ENCODE assay signal across 19 cellular contexts in genomic region chr18:66722671-66723070, GRCh38.
"Had no signal": no experiment of that assay in that cellular context is flagged by ENCODE, and none has a peak within 500 bp of the region (broad histone marks: within the 10 kb centered on the region; RNA-seq: fewer than 3 reads in every experiment).

No MANE protein-coding gene starts in this region.

- H3K27ac ChIP-seq: colonic mucosa, gastrocnemius medialis, neutrophil, spleen, transverse colon had no signal

- H3K27ac Mint-ChIP-seq: naive thymus-derived CD4-positive, alpha-beta T cell; nephron progenitor cell; stimulated activated memory B cell treated with anti-CD40 and anti-IgM and Interleukin-4, amounts not matched to agents 10 μg/mL and 1 μg/mL and 100 μg/mL, for 72 hours; stimulated activated naive CD8-positive, alpha-beta T cell treated with anti-CD3 and anti-CD28 coated beads, Interleukin-15, Interleukin-2, amounts not matched to agents 100 ng/mL and 50 ng/mL, for 24 hours had no signal

- H3K27me3 ChIP-seq: colonic mucosa, gastrocnemius medialis, heart right ventricle, neutrophil, spleen, transverse colon had no signal

- H3K4me1 ChIP-seq: gastrocnemius medialis, heart right ventricle, spleen had no signal

- DNase-seq: colonic mucosa; effector CD8-positive, alpha-beta T cell; gastrocnemius medialis; heart right ventricle; hypothalamus; kidney glomerular epithelial cell; mammary epithelial cell; naive thymus-derived CD4-positive, alpha-beta T cell; nephron progenitor cell; posterior cingulate gyrus; spleen; stimulated activated CD4-positive, alpha-beta T cell treated with anti-CD3 and anti-CD28 coated beads, Interleukin-15, amount 100 ng/mL, for 24 hours; stimulated activated CD4-positive, alpha-beta T cell treated with anti-CD3 and anti-CD28 coated beads, Interleukin-1b, Interleukin-23, amount 100 ng/mL, for 48 hours; stimulated activated CD4-positive, alpha-beta T cell treated with anti-CD3 and anti-CD28 coated beads, Interleukin-4, amount 100 ng/mL, for 24 hours; transverse colon had no signal

- H3K36me3 ChIP-seq: colonic mucosa, gastrocnemius medialis, heart right ventricle, neutrophil, spleen, transverse colon had no signal

- H3K9me3 Mint-ChIP-seq: nephron progenitor cell; stimulated activated memory B cell treated with anti-CD40 and anti-IgM and Interleukin-4, amounts not matched to agents 10 μg/mL and 1 μg/mL and 100 μg/mL, for 72 hours; stimulated activated naive CD8-positive, alpha-beta T cell treated with anti-CD3 and anti-CD28 coated beads, Interleukin-15, Interleukin-2, amounts not matched to agents 100 ng/mL and 50 ng/mL, for 24 hours had no signal

- H3K4me1 Mint-ChIP-seq: nephron progenitor cell; stimulated activated memory B cell treated with anti-CD40 and anti-IgM and Interleukin-4, amounts not matched to agents 10 μg/mL and 1 μg/mL and 100 μg/mL, for 72 hours had no signal

- H3K9me3 ChIP-seq: colonic mucosa, gastrocnemius medialis, neutrophil, transverse colon had no signal

- H3K27me3 Mint-ChIP-seq: naive thymus-derived CD4-positive, alpha-beta T cell; stimulated activated memory B cell treated with anti-CD40 and anti-IgM and Interleukin-4, amounts not matched to agents 10 μg/mL and 1 μg/mL and 100 μg/mL, for 72 hours; stimulated activated naive CD8-positive, alpha-beta T cell treated with anti-CD3 and anti-CD28 coated beads, Interleukin-15, Interleukin-2, amounts not matched to agents 100 ng/mL and 50 ng/mL, for 24 hours had no signal

- ATAC-seq: gastrocnemius medialis; heart right ventricle; naive thymus-derived CD4-positive, alpha-beta T cell; sciatic nerve; stimulated activated memory B cell treated with anti-CD40 and anti-IgM and Interleukin-4, amounts not matched to agents 10 μg/mL and 1 μg/mL and 100 μg/mL, for 72 hours had no signal

- H3K36me3 Mint-ChIP-seq: naive thymus-derived CD4-positive, alpha-beta T cell; stimulated activated memory B cell treated with anti-CD40 and anti-IgM and Interleukin-4, amounts not matched to agents 10 μg/mL and 1 μg/mL and 100 μg/mL, for 72 hours had no signal

- H3K4me3 ChIP-seq: colonic mucosa, gastrocnemius medialis, heart right ventricle, spleen, transverse colon had no signal

- H3K4me3 Mint-ChIP-seq: naive thymus-derived CD4-positive, alpha-beta T cell; nephron progenitor cell; stimulated activated memory B cell treated with anti-CD40 and anti-IgM and Interleukin-4, amounts not matched to agents 10 μg/mL and 1 μg/mL and 100 μg/mL, for 72 hours; stimulated activated naive CD8-positive, alpha-beta T cell treated with anti-CD3 and anti-CD28 coated beads, Interleukin-15, Interleukin-2, amounts not matched to agents 100 ng/mL and 50 ng/mL, for 24 hours had no signal
